1 cellular context compared by ENCODE assay signal in genomic region chrX:154517101-154517781, GRCh38.
TF ChIP-seq lines count a peak whose summit lies in the region.

No MANE protein-coding gene starts in this region.

TF ChIP-seq in HepG2, 621 proteins besides CTCF, POLR2A, EP300 and RAD21 (continues in another document):
- TF ChIP-seq ELF1 (CRISPR knock-in tag; IDR thresholded peaks at IDR 0.05) (no peak), BRCA1 (CRISPR knock-in tag; IDR thresholded peaks at IDR 0.05) (no peak), SOX6 (IDR thresholded peaks at IDR 0.05) (no peak), SOX6 (CRISPR knock-in tag; IDR thresholded peaks at IDR 0.05) (no peak), TBX3 (IDR thresholded peaks at IDR 0.05; ENCODE audit: borderline replicate concordance) (no peak), ZSCAN30 (CRISPR knock-in tag; IDR thresholded peaks at IDR 0.05) (no peak), ZNF430 (CRISPR knock-in tag; IDR thresholded peaks at IDR 0.05) (no peak), ZSCAN25 (CRISPR knock-in tag; IDR thresholded peaks at IDR 0.05) (no peak), SETDB1 (CRISPR knock-in tag; IDR thresholded peaks at IDR 0.05; ENCODE audit: borderline replicate concordance) (no peak), E2F5 (CRISPR knock-in tag; conservative IDR thresholded peaks at IDR 0.05) (no peak), U2AF1 (optimal IDR thresholded peaks at IDR 0.05; ENCODE audit: low read depth, low read length) (no peak), RFX3 (CRISPR knock-in tag; IDR thresholded peaks at IDR 0.05) (no peak), SMARCC2 (IDR thresholded peaks at IDR 0.05) (no peak), ZNF713 (CRISPR knock-in tag; IDR thresholded peaks at IDR 0.05) (no peak), ZKSCAN1 (IDR thresholded peaks at IDR 0.05; ENCODE audit: low read length) (no peak), ZNF496 (CRISPR knock-in tag; IDR thresholded peaks at IDR 0.05; ENCODE audit: insufficient replicate concordance) (no peak), ZNF160 (CRISPR knock-in tag; IDR thresholded peaks at IDR 0.05) (no peak), TOPORS (CRISPR knock-in tag; IDR thresholded peaks at IDR 0.05) (no peak), KDM4B (CRISPR knock-in tag; IDR thresholded peaks at IDR 0.05) (no peak), ARHGAP35 (CRISPR knock-in tag; IDR thresholded peaks at IDR 0.05; ENCODE audit: borderline replicate concordance) (no peak), ZC3H13 (CRISPR knock-in tag; IDR thresholded peaks at IDR 0.05) (no peak), ZNF569 (CRISPR knock-in tag; IDR thresholded peaks at IDR 0.05; ENCODE audit: borderline replicate concordance) (no peak), GABPB1 (CRISPR knock-in tag; IDR thresholded peaks at IDR 0.05) (peak; percentile 22; the same call in 1 of the 2 replicates), CENPT (CRISPR knock-in tag; IDR thresholded peaks at IDR 0.05; ENCODE audit: low read depth) (no peak), ZBTB21 (CRISPR knock-in tag; IDR thresholded peaks at IDR 0.05) (no peak), ZBTB44 (CRISPR knock-in tag; IDR thresholded peaks at IDR 0.05) (no peak), MXI1 (IDR thresholded peaks at IDR 0.05; ENCODE audit: borderline replicate concordance, low read depth, low read length) (peak; percentile 46; the same call in 1 of the 3 replicates), ZMAT3 (CRISPR knock-in tag; conservative IDR thresholded peaks at IDR 0.05) (no peak), ZNF790 (CRISPR knock-in tag; IDR thresholded peaks at IDR 0.05; ENCODE audit: borderline replicate concordance) (no peak), ZFP41 (CRISPR knock-in tag; IDR thresholded peaks at IDR 0.05; ENCODE audit: borderline replicate concordance) (no peak), SMARCE1 (IDR thresholded peaks at IDR 0.05; ENCODE audit: borderline replicate concordance) (no peak), ATF4 (CRISPR knock-in tag; IDR thresholded peaks at IDR 0.05) (no peak), KDM6A (CRISPR knock-in tag; IDR thresholded peaks at IDR 0.05; ENCODE audit: low read depth) (no peak), CSRNP1 (CRISPR knock-in tag; IDR thresholded peaks at IDR 0.05) (no peak), ATF7 (IDR thresholded peaks at IDR 0.05) (no peak), ATF7 (CRISPR knock-in tag; IDR thresholded peaks at IDR 0.05) (no peak), SAP130 (CRISPR knock-in tag; IDR thresholded peaks at IDR 0.05; ENCODE audit: low read depth) (peak; percentile 84), ZNF17 (CRISPR knock-in tag; IDR thresholded peaks at IDR 0.05) (no peak), ZNF142 (CRISPR knock-in tag; IDR thresholded peaks at IDR 0.05) (no peak), NONO (IDR thresholded peaks at IDR 0.05) (no peak), NONO (CRISPR knock-in tag; conservative IDR thresholded peaks at IDR 0.05) (no peak), ZBTB1 (CRISPR knock-in tag; IDR thresholded peaks at IDR 0.05; ENCODE audit: borderline replicate concordance) (no peak), RNF2 (conservative IDR thresholded peaks at IDR 0.05; ENCODE audit: low read depth) (no peak), ZNF784 (CRISPR knock-in tag; IDR thresholded peaks at IDR 0.05; ENCODE audit: borderline replicate concordance) (no peak), ZNF781 (CRISPR knock-in tag; IDR thresholded peaks at IDR 0.05; ENCODE audit: borderline replicate concordance, not compliant biosample characterization) (no peak), ZNF512B (CRISPR knock-in tag; IDR thresholded peaks at IDR 0.05; ENCODE audit: borderline replicate concordance) (no peak), EED (CRISPR knock-in tag; IDR thresholded peaks at IDR 0.05) (no peak), PRDM4 (CRISPR knock-in tag; IDR thresholded peaks at IDR 0.05; ENCODE audit: borderline replicate concordance) (no peak), EEA1 (CRISPR knock-in tag; IDR thresholded peaks at IDR 0.05; ENCODE audit: borderline replicate concordance) (no peak), ONECUT2 (CRISPR knock-in tag; IDR thresholded peaks at IDR 0.05) (no peak), ZNF317 (CRISPR knock-in tag; IDR thresholded peaks at IDR 0.05) (no peak), HBP1 (CRISPR knock-in tag; IDR thresholded peaks at IDR 0.05; ENCODE audit: low read depth) (no peak), KLF9 (CRISPR knock-in tag; IDR thresholded peaks at IDR 0.05; ENCODE audit: low read depth) (no peak), NFYC (CRISPR knock-in tag; IDR thresholded peaks at IDR 0.05) (peak; percentile 50), ZNF775 (CRISPR knock-in tag; IDR thresholded peaks at IDR 0.05; ENCODE audit: borderline replicate concordance) (no peak)
